Comparison of ENCODE assay signal across 17 cellular contexts in genomic region chr10:95325863-95326262, GRCh38.
"Had no signal": no experiment of that assay in that cellular context is flagged by ENCODE, and none has a peak within 500 bp of the region (broad histone marks: within the 10 kb centered on the region; RNA-seq: fewer than 3 reads in every experiment).

No MANE protein-coding gene starts in this region.

- H3K4me3 ChIP-seq: hepatocyte, psoas muscle, sigmoid colon, skin epidermis, suprapubic skin, thyroid gland, upper lobe of left lung, uterus had no signal

- H3K79me2 ChIP-seq: hepatocyte had no signal

- ATAC-seq: esophagus mucosa; naive thymus-derived CD8-positive, alpha-beta T cell; psoas muscle had no signal

- FAIRE-seq: endometrium had no signal

- H3K9me3 Mint-ChIP-seq: naive thymus-derived CD8-positive, alpha-beta T cell had no signal

- H3K9me3 ChIP-seq: neutrophil, psoas muscle, sigmoid colon, suprapubic skin, thyroid gland, upper lobe of left lung, uterus had no signal

- H3K27me3 ChIP-seq: hepatocyte, neutrophil, sigmoid colon, suprapubic skin, thyroid gland, upper lobe of left lung, uterus had no signal

- H2AFZ ChIP-seq: hepatocyte had no signal

- H3K27ac Mint-ChIP-seq: naive thymus-derived CD8-positive, alpha-beta T cell had no signal

- H3K4me1 ChIP-seq: suprapubic skin, uterus had no signal

- H3K36me3 ChIP-seq: neutrophil, thyroid gland, uterus had no signal

- H3K36me3 Mint-ChIP-seq: naive thymus-derived CD8-positive, alpha-beta T cell had no signal

- H3K4me3 Mint-ChIP-seq: naive thymus-derived CD8-positive, alpha-beta T cell had no signal

- H3K27ac ChIP-seq: hepatocyte, neutrophil, skin epidermis, suprapubic skin, uterus had no signal

- DNase-seq: effector memory CD4-positive, alpha-beta T cell; head of caudate nucleus; mammary epithelial cell; naive thymus-derived CD8-positive, alpha-beta T cell; psoas muscle; stimulated activated CD4-positive, alpha-beta T cell treated with anti-CD3 and anti-CD28 coated beads, Interleukin-12 subunit alpha, Interleukin-12 subunit beta, amount 100 ng/mL, for 4 hours; stimulated activated naive CD4-positive, alpha-beta T cell; thyroid gland; upper lobe of left lung; uterus had no signal
